ENCODE assay signal across 1 cellular context in genomic region chr10:111475720-111476119, GRCh38.
TF ChIP-seq lines count a peak whose summit lies in the region.

No MANE protein-coding gene starts in this region.

TF ChIP-seq in WTC11, 78 proteins besides CTCF, POLR2A, EP300 and RAD21:
- TF ChIP-seq ZNF138 (CRISPR knock-in tag; conservative IDR thresholded peaks at IDR 0.05) (no peak), GABPB1 (CRISPR knock-in tag; IDR thresholded peaks at IDR 0.05) (no peak), NFYB (CRISPR knock-in tag; conservative IDR thresholded peaks at IDR 0.05; ENCODE audit: low read depth) (no peak), HMGXB4 (CRISPR knock-in tag; IDR thresholded peaks at IDR 0.05) (no peak), ZNF232 (CRISPR knock-in tag; IDR thresholded peaks at IDR 0.05) (no peak), OVOL2 (CRISPR knock-in tag; IDR thresholded peaks at IDR 0.05; ENCODE audit: borderline replicate concordance) (no peak), ZNF425 (CRISPR knock-in tag; conservative IDR thresholded peaks at IDR 0.05) (no peak)
